In the genomic region with DNA sequence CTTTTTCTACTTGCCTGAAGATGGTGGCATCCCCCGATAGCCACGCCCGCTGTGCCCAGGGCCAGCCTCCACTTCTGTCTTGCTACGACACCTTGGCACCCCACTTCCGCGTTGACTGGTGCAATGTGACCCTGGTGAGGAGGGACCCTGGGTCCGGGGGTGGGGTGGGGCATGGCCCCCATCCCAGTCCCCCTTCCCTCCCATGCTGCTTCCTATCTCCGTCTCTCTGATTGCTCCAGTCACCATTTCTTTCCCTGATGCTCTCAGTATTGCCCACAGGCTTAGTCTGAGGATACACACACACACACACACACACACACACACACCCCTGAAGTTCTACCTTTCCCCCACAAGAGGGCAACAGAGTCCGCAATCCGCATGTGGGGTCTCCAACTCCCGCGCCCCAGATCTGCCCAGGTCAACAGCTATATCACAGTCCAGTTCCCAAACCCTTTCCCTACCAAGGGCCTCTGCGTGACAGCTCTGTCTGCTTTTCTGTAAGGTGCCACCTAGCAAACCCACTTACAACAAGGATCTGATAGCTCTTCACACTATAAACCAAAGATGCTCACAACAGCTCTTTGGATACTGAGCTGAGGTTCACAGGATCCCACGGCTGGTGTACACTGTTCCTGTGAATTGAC, we compare ENCODE assay signal across 8 cellular contexts. TPM values are rescaled to one million over a fixed set of nuclear protein-coding genes. Genes with fewer than 3 reads are reported as not detected.
A peak's percentile ranks its signal among the peaks of the same experiment; 100 is the strongest.
DNase-seq lines count a peak whose midpoint lies in the region; ATAC-seq and TF ChIP-seq lines count a peak whose summit lies in the region.

No MANE protein-coding gene starts in this region.

- ATAC-seq in DND-41 (ENCODE audit: insufficient read depth, low read depth) (peak; percentile 65), GM21360 (IDR thresholded peaks at IDR 0.05; ENCODE audit: unreplicated experiment) (no peak), GM19328 (IDR thresholded peaks at IDR 0.05; ENCODE audit: unreplicated experiment) (no peak)

- H3K27me3 ChIP-seq in DND-41 (ENCODE audit: insufficient read depth, low read length, poor library complexity) = no peaks in the 10 kb centered on the region
- H3K27me3 ChIP-seq in adrenal gland = no peaks in the 10 kb centered on the region
- no peaks in the 10 kb centered on the region for H3K27me3 ChIP-seq in hepatocyte

- intact Hi-C loops in adrenal gland (cut with DNase I) = no loop called here

- TF ChIP-seq CTCF in DND-41 (IDR thresholded peaks at IDR 0.05; ENCODE audit: borderline replicate concordance, extremely low read depth, low read length, poor library complexity, severe bottlenecking) = peak; percentile 77
- peak; percentile 81 for TF ChIP-seq CTCF in LNCaP clone FGC (IDR thresholded peaks at IDR 0.05; ENCODE audit: control insufficient read depth, extremely low read depth, insufficient read depth)
- TF ChIP-seq CTCF in adrenal gland (IDR thresholded peaks at IDR 0.05) = peak; percentile 43 to 99 (median 80)
- TF ChIP-seq CTCF in hepatocyte (IDR thresholded peaks at IDR 0.05; ENCODE audit: poor library complexity) = peak; percentile 90

- H4K20me1 ChIP-seq in DND-41 (ENCODE audit: insufficient read depth, low read length) (no peaks in the 10 kb centered on the region), hepatocyte (ENCODE audit: insufficient read depth, poor library complexity, severe bottlenecking) (no peaks in the 10 kb centered on the region)

- no peak overlapping the region for H3K9ac ChIP-seq in DND-41 (ENCODE audit: low read depth, low read length)

- H3K27ac ChIP-seq in DND-41 (ENCODE audit: low read length) (no peak overlapping the region), adrenal gland (no peak overlapping the region), hepatocyte (no peak overlapping the region)

- no peaks in the 10 kb centered on the region for H3K9me2 ChIP-seq in hepatocyte (replicated peaks; ENCODE audit: insufficient read depth)

- H3K4me3 ChIP-seq in DND-41 (ENCODE audit: low read depth in 1 of 2, low read length in 2 of 2) (no peak overlapping the region), LNCaP clone FGC (ENCODE audit: low read depth, low read length) (no peak overlapping the region), adrenal gland (no peak overlapping the region), hepatocyte (no peak overlapping the region)

- H3K79me2 ChIP-seq in DND-41 (ENCODE audit: insufficient read depth, low read length) (no peaks in the 10 kb centered on the region), hepatocyte (no peaks in the 10 kb centered on the region)

- H3K9me3 ChIP-seq in DND-41 (ENCODE audit: insufficient read depth, low read length, severe bottlenecking) = no peaks in the 10 kb centered on the region
- H3K9me3 ChIP-seq in adrenal gland (replicated peaks in 1 of 3) = no peaks in the 10 kb centered on the region
- H3K9me3 ChIP-seq in hepatocyte (ENCODE audit: low read depth) = no peaks in the 10 kb centered on the region

- H3K4me2 ChIP-seq in DND-41 (ENCODE audit: insufficient read depth, low read length) = no peak overlapping the region
- no peak overlapping the region for H3K4me2 ChIP-seq in hepatocyte

- H2AFZ ChIP-seq in DND-41 (ENCODE audit: low read depth, low read length) (no peak overlapping the region), hepatocyte (no peak overlapping the region)

- WGBS in adrenal gland, 4 donors = 26 to 40% (median 31%) methylated on average over 13 to 14 of the region's 14 CpGs
- WGBS in hepatocyte (ENCODE audit: low lambda C conversion rate, missing lambda C conversion rate) = 39% methylated on average over 11 of the region's 14 CpGs

- H3K36me3 ChIP-seq in DND-41 (ENCODE audit: insufficient read depth, low read length) (no peaks in the 10 kb centered on the region), adrenal gland (replicated peaks in 1 of 2) (no peaks in the 10 kb centered on the region), hepatocyte (replicated peaks; ENCODE audit: insufficient read depth, low read depth) (no peaks in the 10 kb centered on the region)

- TF ChIP-seq POLR2A in adrenal gland (IDR thresholded peaks at IDR 0.05) = no peak

- DNase-seq in DND-41 = peak; percentile 61
- no peak for DNase-seq in LNCaP clone FGC (ENCODE audit: low read depth)
- DNase-seq in SKM-1 (lab: John Stamatoyannopoulos, UW; ENCODE audit: unreplicated experiment) = peak; percentile 60
- DNase-seq in adrenal gland = peak in 5 of 7 donors; percentile 48 to 64 (median 55)
- peak; percentile 76 for DNase-seq in hepatocyte (ENCODE audit: low spot score)
- DNase-seq in stimulated activated CD4-positive, alpha-beta T cell treated with anti-CD3 and anti-CD28 coated beads, Interleukin-15, amount 100 ng/mL, for 1 hour (ENCODE audit: low read depth in 1 of 2, low spot score in 1 of 2) = peak; percentile 14 to 28

- H3K4me1 ChIP-seq in DND-41 (ENCODE audit: insufficient read depth, low read length) = no peaks in the 10 kb centered on the region
- H3K4me1 ChIP-seq in adrenal gland (replicated peaks in 1 of 2) = no peaks in the 10 kb centered on the region
- peaks cover 8% of the 10 kb centered on the region for H3K4me1 ChIP-seq in hepatocyte (ENCODE audit: insufficient read depth)

RNA-seq across cellular contexts. Expression of gene SGCA, which starts 3.4 kb away (rescaled TPM):
- total RNA-seq in adrenal gland (1 to 10 TPM in 3 of 8 donors, under 1 TPM in 2, not detected in 3; 0.28 to 3.0 (median 1.2) TPM), hepatocyte (0.37 TPM in 1 of 2 replicates, not detected in the other)
- polyA plus RNA-seq in adrenal gland (1 to 10 TPM in 2 of 3 donors, not detected in 1; 5.2 to 5.5 TPM), hepatocyte (0.83 and 2.2 TPM in 2 replicates)

RNA-seq across cellular contexts. Expression of gene PPP1R9B, which starts 18.8 kb away (rescaled TPM):
- 10 to 100 TPM; 43.9 to 87.0 (median 62.0) TPM for total RNA-seq in adrenal gland
- polyA plus RNA-seq in adrenal gland = 100 to 1,000 TPM in 1 of 3 donors, 10 to 100 TPM in 2; 21.8 to 128 (median 27.2) TPM
- 22.5 and 26.2 TPM in 2 replicates for total RNA-seq in hepatocyte
- polyA plus RNA-seq in hepatocyte = 5.1 and 6.7 TPM in 2 replicates

RNA-seq across cellular contexts. Expression of gene COL1A1, which starts 32.2 kb away (rescaled TPM):
- total RNA-seq in adrenal gland = 100 to 1,000 TPM in 4 of 8 donors, 10 to 100 TPM in 4; 50.2 to 263 (median 105) TPM
- polyA plus RNA-seq in adrenal gland = 100 to 1,000 TPM in 1 of 3 donors, 10 to 100 TPM in 2; 39.6 to 101 (median 40.1) TPM
- 351 and 1,063 TPM in 2 replicates for total RNA-seq in hepatocyte
- 5,822 and 6,071 TPM in 2 replicates for polyA plus RNA-seq in hepatocyte

RNA-seq across cellular contexts. Expression of gene SAMD14, which starts 39.3 kb away (rescaled TPM):
- total RNA-seq in adrenal gland = 10 to 100 TPM in 1 of 8 donors, 1 to 10 TPM in 7; 1.3 to 12.6 (median 4.0) TPM
- 10 to 100 TPM in 1 of 3 donors, 1 to 10 TPM in 2; 1.1 to 11.0 (median 3.0) TPM for polyA plus RNA-seq in adrenal gland
- total RNA-seq in hepatocyte = 2.4 and 3.1 TPM in 2 replicates
- 3.1 and 4.2 TPM in 2 replicates for polyA plus RNA-seq in hepatocyte
